8 cellular contexts compared by ENCODE assay signal in the genomic region with DNA sequence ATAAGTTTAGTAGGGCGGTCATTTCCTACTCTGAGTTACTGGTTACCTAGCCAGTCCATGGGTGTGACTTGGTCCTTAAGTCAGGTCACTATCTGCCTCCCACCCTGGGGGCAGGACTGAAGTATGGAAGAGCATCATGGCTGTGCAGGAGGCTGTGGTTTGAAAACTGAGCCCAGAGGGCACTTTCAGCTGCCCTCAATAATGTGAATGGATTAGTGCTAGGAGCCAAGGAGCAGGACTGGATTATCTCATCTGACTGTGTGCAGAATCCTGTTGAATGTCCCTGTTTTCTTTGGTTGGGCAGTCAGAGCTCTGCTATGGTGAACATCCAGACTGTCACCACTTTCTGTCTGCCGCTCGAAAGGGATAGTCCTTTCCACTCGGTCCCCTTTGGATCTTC. TPM values are rescaled to one million over a fixed set of nuclear protein-coding genes. Genes with fewer than 3 reads are reported as not detected.
DNase-seq lines count a peak whose midpoint lies in the region; ATAC-seq lines count a peak whose summit lies in the region.

No MANE protein-coding gene starts in this region.

- POLR2A ChIA-PET in naive thymus-derived CD4-positive, alpha-beta T cell (lab: Charles Lee), result no interaction called here

- H4K20me1 ChIP-seq in BLaER1 treated with 17β-estradiol and CSF1 and Interleukin-3, amounts not matched to agents 10 nM and 100 nM, result peaks cover 33 to 52% (median 49%) of the 10 kb centered on the region in 11 experiments

- peaks cover 58% of the 10 kb centered on the region for H3K4me1 Mint-ChIP-seq in central memory CD8-positive, alpha-beta T cell
- H3K4me1 Mint-ChIP-seq in naive thymus-derived CD4-positive, alpha-beta T cell, result peaks cover 39 to 67% (median 61%) of the 10 kb centered on the region in 7 donors

- peaks cover 34% of the 10 kb centered on the region for H3K36me3 Mint-ChIP-seq in central memory CD8-positive, alpha-beta T cell (ENCODE audit: insufficient read depth)
- peaks cover 13 to 44% (median 40%) of the 10 kb centered on the region in 5 donors for H3K36me3 Mint-ChIP-seq in naive thymus-derived CD4-positive, alpha-beta T cell

- peak overlapping the region; percentile 68 to 93 (median 90) for H3K4me3 ChIP-seq in BLaER1 treated with 17β-estradiol and CSF1 and Interleukin-3, amounts not matched to agents 10 nM and 100 nM
- H3K4me3 ChIP-seq in Jurkat, Clone E6-1 (ENCODE audit: low read length), result peak overlapping the region; percentile 96
- peak overlapping the region; percentile 85 for H3K4me3 ChIP-seq in naive thymus-derived CD4-positive, alpha-beta T cell (ENCODE audit: low read length)

- ATAC-seq in central memory CD8-positive, alpha-beta T cell (replicated peaks; ENCODE audit: extremely low read depth, poor library complexity, severe bottlenecking), result no peak
- no peak for ATAC-seq in naive thymus-derived CD4-positive, alpha-beta T cell
- ATAC-seq in GM19455 (IDR thresholded peaks at IDR 0.05; ENCODE audit: unreplicated experiment) (no peak), GM18502 (IDR thresholded peaks at IDR 0.05; ENCODE audit: poor library complexity, unreplicated experiment) (no peak)

- H3K4me2 ChIP-seq in BLaER1 treated with 17β-estradiol and CSF1 and Interleukin-3, amounts not matched to agents 10 nM and 100 nM, result peak overlapping the region; percentile 80 to 99 (median 95)

- CTCF ChIA-PET in naive thymus-derived CD4-positive, alpha-beta T cell (lab: Charles Lee), result no interaction called here

- H3K9me3 ChIP-seq in BLaER1 treated with 17β-estradiol and CSF1 and Interleukin-3, amounts not matched to agents 10 nM and 100 nM (replicated peaks in 1 of 11), result peaks cover 0 to 27% (median 11%) of the 10 kb centered on the region in 11 experiments; a peak in 9 of 22 replicates
- no peaks in the 10 kb centered on the region for H3K9me3 ChIP-seq in naive thymus-derived CD4-positive, alpha-beta T cell (ENCODE audit: control insufficient read depth in 2 of 3, low read length in 3 of 3)

- DNase-seq in Jurkat, Clone E6-1 (ENCODE audit: low read depth, low spot score), result no peak
- DNase-seq in central memory CD8-positive, alpha-beta T cell (ENCODE audit: low spot score in 2 of 2), result no peak
- DNase-seq in naive thymus-derived CD4-positive, alpha-beta T cell, result no peak
- DNase-seq in activated effector memory CD4-positive, alpha-beta T cell treated with anti-CD3 and anti-CD28 coated beads, Interleukin-2, amount 50 U/mL, for 16 hours, result no peak
- DNase-seq in NCI-H526 (lab: John Stamatoyannopoulos, UW), result no peak

- intact Hi-C loops in naive thymus-derived CD4-positive, alpha-beta T cell (cut with micrococcal nuclease), result loop anchor here (5.0 kb wide), 4 partner anchors 938 to 1808 kb away; a partner anchor contains a TSS

- H3K27ac Mint-ChIP-seq in central memory CD8-positive, alpha-beta T cell (ENCODE audit: low read depth), result peak overlapping the region; percentile 100
- H3K27ac Mint-ChIP-seq in naive thymus-derived CD4-positive, alpha-beta T cell, result peak overlapping the region; percentile 96 to 100 (median 99)

- H3K36me3 ChIP-seq in BLaER1 treated with 17β-estradiol and CSF1 and Interleukin-3, amounts not matched to agents 10 nM and 100 nM, result peaks cover 22 to 48% (median 36%) of the 10 kb centered on the region in 11 experiments; a peak in 21 of 22 replicates
- peaks cover 0 to 27% (median 0%) of the 10 kb centered on the region in 3 experiments for H3K36me3 ChIP-seq in naive thymus-derived CD4-positive, alpha-beta T cell (ENCODE audit: control insufficient read depth in 2 of 3, insufficient read depth in 3 of 3, low read length in 3 of 3)

- H3K9ac ChIP-seq in BLaER1 treated with 17β-estradiol and CSF1 and Interleukin-3, amounts not matched to agents 10 nM and 100 nM, result peak overlapping the region; percentile 93 to 98 (median 96); a peak in 19 of 22 replicates

- no peaks in the 10 kb centered on the region for H3K9me3 Mint-ChIP-seq in central memory CD8-positive, alpha-beta T cell
- peaks cover 0 to 24% (median 2%) of the 10 kb centered on the region in 11 donors for H3K9me3 Mint-ChIP-seq in naive thymus-derived CD4-positive, alpha-beta T cell

- H3K27me3 ChIP-seq in BLaER1 treated with 17β-estradiol and CSF1 and Interleukin-3, amounts not matched to agents 10 nM and 100 nM, result no peaks in the 10 kb centered on the region
- H3K27me3 ChIP-seq in naive thymus-derived CD4-positive, alpha-beta T cell (ENCODE audit: control insufficient read depth in 2 of 2, insufficient read depth in 2 of 2, low read length in 2 of 2), result no peaks in the 10 kb centered on the region

- peak overlapping the region; percentile 96 for H3K4me3 Mint-ChIP-seq in central memory CD8-positive, alpha-beta T cell
- peak overlapping the region; percentile 87 to 99 (median 97) for H3K4me3 Mint-ChIP-seq in naive thymus-derived CD4-positive, alpha-beta T cell

- no peaks in the 10 kb centered on the region for H3K27me3 Mint-ChIP-seq in central memory CD8-positive, alpha-beta T cell
- H3K27me3 Mint-ChIP-seq in naive thymus-derived CD4-positive, alpha-beta T cell, result no peaks in the 10 kb centered on the region

- peak overlapping the region in 10 of 11 experiments; percentile 93 to 99 (median 96); a peak in 21 of 22 replicates for H3K27ac ChIP-seq in BLaER1 treated with 17β-estradiol and CSF1 and Interleukin-3, amounts not matched to agents 10 nM and 100 nM
- H3K27ac ChIP-seq in naive thymus-derived CD4-positive, alpha-beta T cell (ENCODE audit: low read depth, low read length), result peak overlapping the region; percentile 94

- H3K4me1 ChIP-seq in BLaER1 treated with 17β-estradiol and CSF1 and Interleukin-3, amounts not matched to agents 10 nM and 100 nM, result peaks cover 30 to 49% (median 33%) of the 10 kb centered on the region in 10 experiments
- peaks cover 27 to 32% of the 10 kb centered on the region in 2 donors for H3K4me1 ChIP-seq in naive thymus-derived CD4-positive, alpha-beta T cell (ENCODE audit: control insufficient read depth in 2 of 2, insufficient read depth in 2 of 2, low read length in 2 of 2)

RNA-seq across cellular contexts. Expression of a gene that starts 1.6 kb away (rescaled TPM):
- 20.5 TPM for polyA plus RNA-seq in Jurkat, Clone E6-1 (2012; ENCODE audit: insufficient read depth, insufficient read length)
- 10 to 100 TPM; 25.6 to 51.6 (median 46.9) TPM for total RNA-seq in naive thymus-derived CD4-positive, alpha-beta T cell
- polyA plus RNA-seq in naive thymus-derived CD4-positive, alpha-beta T cell, result 10 to 100 TPM; 43.9 to 50.0 TPM
